In the genomic region with DNA sequence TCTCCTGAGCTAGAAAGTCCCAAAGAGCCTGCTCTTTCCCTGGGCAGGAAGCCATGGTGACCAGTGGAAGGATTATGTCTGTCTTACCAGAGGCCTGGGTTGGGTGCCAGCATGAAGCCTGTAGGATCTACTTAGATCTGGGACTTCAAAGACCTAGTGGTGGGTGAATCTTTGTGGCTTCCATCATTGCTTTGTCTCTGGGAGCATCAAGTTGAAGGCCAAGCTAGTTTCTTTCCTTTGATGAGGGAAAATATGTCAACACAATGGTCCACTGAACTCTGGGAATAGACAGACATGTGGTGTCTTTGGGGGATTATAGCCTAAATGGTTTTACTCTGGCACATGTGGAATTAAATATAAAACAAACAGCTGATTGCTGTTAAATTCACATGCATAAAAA, we compare ENCODE assay signal across 32 cellular contexts.
"Had no signal": no experiment of that assay in that cellular context is flagged by ENCODE, and none has a peak within 500 bp of the region (broad histone marks: within the 10 kb centered on the region; RNA-seq: fewer than 3 reads in every experiment).

No MANE protein-coding gene starts in this region.

- H3K27me3 Mint-ChIP-seq: activated B cell treated with CpG ODN at 0.5 μM for 24 hours; activated CD8-positive, alpha-beta T cell treated with anti-CD3 and anti-CD28 coated beads for 36 hours; activated naive CD4-positive, alpha-beta T cell treated with anti-CD3 and anti-CD28 coated beads, Interleukin-2, amount 50 U/mL, for 24 hours; activated naive CD8-positive, alpha-beta T cell treated with anti-CD3 and anti-CD28 coated beads for 36 hours; activated naive CD8-positive, alpha-beta T cell treated with anti-CD3 and anti-CD28 coated beads, Interleukin-2, amount 50 U/mL, for 24 hours; activated T-helper 17 cell treated with anti-CD3 and anti-CD28 coated beads, Interleukin-2, amount 50 U/mL, for 72 hours; T-helper 17 cell had no signal

- H3K27ac Mint-ChIP-seq: activated B cell treated with CpG ODN at 0.5 μM for 24 hours; activated CD8-positive, alpha-beta T cell treated with anti-CD3 and anti-CD28 coated beads for 36 hours; activated naive CD4-positive, alpha-beta T cell treated with anti-CD3 and anti-CD28 coated beads for 36 hours; activated naive CD4-positive, alpha-beta T cell treated with anti-CD3 and anti-CD28 coated beads, Interleukin-2, amount 50 U/mL, for 24 hours; activated naive CD8-positive, alpha-beta T cell treated with anti-CD3 and anti-CD28 coated beads for 36 hours; activated naive CD8-positive, alpha-beta T cell treated with anti-CD3 and anti-CD28 coated beads, Interleukin-2, amount 50 U/mL, for 24 hours; activated T-helper 17 cell treated with anti-CD3 and anti-CD28 coated beads, Interleukin-2, amount 50 U/mL, for 72 hours; T-helper 17 cell; T-helper 2 cell treated with Interferon-gamma antibody and Interleukin-4, amounts not matched to agents 5 μg/mL and 100 μg/mL, for 36 hours had no signal

- H3K27ac ChIP-seq: body of pancreas, breast epithelium, cardiac muscle cell, colonic mucosa, epithelial cell of prostate, esophagus squamous epithelium, heart right ventricle, WERI-Rb-1 had no signal

- H3K36me3 ChIP-seq: adrenal gland, breast epithelium, cardiac muscle cell, colonic mucosa, esophagus squamous epithelium, gastroesophageal sphincter, heart right ventricle, WERI-Rb-1 had no signal

- H3K4me3 Mint-ChIP-seq: activated B cell treated with CpG ODN at 0.5 μM for 24 hours; activated CD8-positive, alpha-beta T cell treated with anti-CD3 and anti-CD28 coated beads for 36 hours; activated naive CD4-positive, alpha-beta T cell treated with anti-CD3 and anti-CD28 coated beads for 36 hours; activated naive CD4-positive, alpha-beta T cell treated with anti-CD3 and anti-CD28 coated beads, Interleukin-2, amount 50 U/mL, for 24 hours; activated naive CD8-positive, alpha-beta T cell treated with anti-CD3 and anti-CD28 coated beads for 36 hours; activated naive CD8-positive, alpha-beta T cell treated with anti-CD3 and anti-CD28 coated beads, Interleukin-2, amount 50 U/mL, for 24 hours; activated T-cell treated with anti-CD3 and anti-CD28 coated beads, Interleukin-2, amount 50 U/mL, for 4 hours; activated T-helper 17 cell treated with anti-CD3 and anti-CD28 coated beads, Interleukin-2, amount 50 U/mL, for 72 hours; T-helper 17 cell; T-helper 2 cell treated with Interferon-gamma antibody and Interleukin-4, amounts not matched to agents 5 μg/mL and 100 μg/mL, for 36 hours had no signal

- DNase-seq: activated B cell treated with CpG ODN at 0.5 μM for 24 hours; activated CD4-positive, alpha-beta T cell treated with anti-CD3 and anti-CD28 coated beads for 48 hours; activated CD4-positive, alpha-beta T cell treated with anti-CD3 and anti-CD28 coated beads, Interleukin-2, amount 50 U/mL, for 1 hour; activated CD4-positive, alpha-beta T cell treated with anti-CD3 and anti-CD28 coated beads, Interleukin-2, amount 50 U/mL, for 48 hours; activated CD8-positive, alpha-beta memory T cell treated with anti-CD3 and anti-CD28 coated beads for 24 hours; activated CD8-positive, alpha-beta T cell treated with anti-CD3 and anti-CD28 coated beads for 36 hours; activated effector memory CD4-positive, alpha-beta T cell treated with Interleukin-2 at 50 U/mL for 16 hours; activated naive CD4-positive, alpha-beta T cell treated with anti-CD3 and anti-CD28 coated beads for 36 hours; activated naive CD8-positive, alpha-beta T cell treated with anti-CD3 and anti-CD28 coated beads for 36 hours; activated naive CD8-positive, alpha-beta T cell treated with anti-CD3 and anti-CD28 coated beads, Interleukin-2, amount 50 U/mL, for 24 hours; activated T-cell treated with anti-CD3 and anti-CD28 coated beads, Interleukin-2, amount 50 U/mL, for 4 hours; adrenal gland; aorta; body of pancreas; central memory CD4-positive, alpha-beta T cell; cerebellar nuclear complex; colonic mucosa; effector CD8-positive, alpha-beta T cell; esophagus squamous epithelium; foreskin melanocyte; heart right ventricle; T-helper 17 cell; T1000; WERI-Rb-1 had no signal

- H3K4me1 Mint-ChIP-seq: activated B cell treated with CpG ODN at 0.5 μM for 24 hours; activated naive CD4-positive, alpha-beta T cell treated with anti-CD3 and anti-CD28 coated beads, Interleukin-2, amount 50 U/mL, for 24 hours; activated naive CD8-positive, alpha-beta T cell treated with anti-CD3 and anti-CD28 coated beads for 36 hours; activated naive CD8-positive, alpha-beta T cell treated with anti-CD3 and anti-CD28 coated beads, Interleukin-2, amount 50 U/mL, for 24 hours; activated T-helper 17 cell treated with anti-CD3 and anti-CD28 coated beads, Interleukin-2, amount 50 U/mL, for 72 hours; T-helper 17 cell had no signal

- H3K36me3 Mint-ChIP-seq: activated naive CD4-positive, alpha-beta T cell treated with anti-CD3 and anti-CD28 coated beads, Interleukin-2, amount 50 U/mL, for 24 hours had no signal

- H3K9me3 Mint-ChIP-seq: activated naive CD4-positive, alpha-beta T cell treated with anti-CD3 and anti-CD28 coated beads, Interleukin-2, amount 50 U/mL, for 24 hours; activated naive CD8-positive, alpha-beta T cell treated with anti-CD3 and anti-CD28 coated beads, Interleukin-2, amount 50 U/mL, for 24 hours; activated T-cell treated with anti-CD3 and anti-CD28 coated beads, Interleukin-2, amount 50 U/mL, for 4 hours; activated T-helper 17 cell treated with anti-CD3 and anti-CD28 coated beads, Interleukin-2, amount 50 U/mL, for 72 hours had no signal

- H3K9me3 ChIP-seq: adrenal gland, body of pancreas, breast epithelium, colonic mucosa, esophagus squamous epithelium, gastroesophageal sphincter had no signal

- H3K4me3 ChIP-seq: adrenal gland, body of pancreas, breast epithelium, cardiac muscle cell, colonic mucosa, esophagus squamous epithelium, gastroesophageal sphincter, heart right ventricle had no signal

- H3K4me1 ChIP-seq: body of pancreas, breast epithelium, colonic mucosa, gastroesophageal sphincter had no signal

- H3K27me3 ChIP-seq: adrenal gland, body of pancreas, breast epithelium, cardiac muscle cell, colonic mucosa, esophagus squamous epithelium, gastroesophageal sphincter, heart right ventricle had no signal

- ATAC-seq: activated CD4-positive, CD25-positive, alpha-beta regulatory T cell treated with anti-CD3 and anti-CD28 coated beads, Interleukin-2, amount 50 U/mL, for 24 hours; activated CD8-positive, alpha-beta T cell treated with anti-CD3 and anti-CD28 coated beads for 36 hours; activated naive CD8-positive, alpha-beta T cell treated with anti-CD3 and anti-CD28 coated beads, Interleukin-2, amount 50 U/mL, for 24 hours; activated T-cell treated with anti-CD3 and anti-CD28 coated beads, Interleukin-2, amount 50 U/mL, for 4 hours; activated T-helper 17 cell treated with anti-CD3 and anti-CD28 coated beads, Interleukin-2, amount 50 U/mL, for 72 hours; body of pancreas; gastroesophageal sphincter; heart right ventricle; T-helper 17 cell had no signal
